In genomic region chr11:1773131-1773510, GRCh38 we compare ENCODE assay signal across 19 cellular contexts. TPM values are rescaled to one million over a fixed set of nuclear protein-coding genes. Genes with fewer than 3 reads are reported as not detected.
DNase-seq lines count a peak whose midpoint lies in the region; ATAC-seq, FAIRE-seq and TF ChIP-seq lines count a peak whose summit lies in the region.
"Had no signal": no experiment of that assay in that cellular context is flagged by ENCODE, and none has a peak within 500 bp of the region (broad histone marks: within the 10 kb centered on the region; RNA-seq: fewer than 3 reads in every experiment).

No MANE protein-coding gene starts in this region.

- H3K79me2 ChIP-seq in osteoblast (ENCODE audit: insufficient read depth, low read length): no peaks in the 10 kb centered on the region

- peak overlapping the region; percentile 95 for H2AK5ac ChIP-seq in IMR-90 (ENCODE audit: low read depth, low read length)

- H3K9me3 ChIP-seq in IMR-90 (ENCODE audit: control insufficient read depth, insufficient read depth, low read length) (peaks cover 9% of the 10 kb centered on the region), osteoblast (ENCODE audit: low read depth, low read length) (no peaks in the 10 kb centered on the region)
- H3K9me3 ChIP-seq: BE2C, gastrocnemius medialis, HAP-1, left lung had no signal

- WGBS in IMR-90 (ENCODE audit: extremely low coverage in 2 of 2, insufficient read length in 1 of 2), 2 experiments: 40% methylated on average over 1 of the region's 2 CpGs; no CpG with 5 or more reads in 1 of the 2 experiments

- ATAC-seq in IMR-90 (ENCODE audit: low read depth) (no peak), HG02870 (IDR thresholded peaks at IDR 0.05; ENCODE audit: unreplicated experiment) (no peak)

- H2AK9ac ChIP-seq in IMR-90 (replicated peaks; ENCODE audit: low read depth, low read length, poor library complexity): no peak overlapping the region

- no peak for TF ChIP-seq CTCF in IMR-90 (conservative IDR thresholded peaks at IDR 0.05; ENCODE audit: low read depth, low read length)
- no peak for TF ChIP-seq CTCF in coronary artery (IDR thresholded peaks at IDR 0.05)
- TF ChIP-seq CTCF in osteoblast (IDR thresholded peaks at IDR 0.05; ENCODE audit: extremely low read depth, low read depth, low read length): no peak

- H2BK120ac ChIP-seq in IMR-90 (ENCODE audit: low read depth, low read length): peak overlapping the region; percentile 84

- H3K14ac ChIP-seq in IMR-90 (replicated peaks; ENCODE audit: low read depth, low read length): peak overlapping the region; percentile 38; the same call in 1 of the 2 replicates

- no peak for TF ChIP-seq RAD21 in IMR-90 (IDR thresholded peaks at IDR 0.05; ENCODE audit: low read length)

- H2BK15ac ChIP-seq in IMR-90 (ENCODE audit: low read depth, low read length): peak overlapping the region; percentile 57; the same call in 2 of the 3 replicates

- H4K91ac ChIP-seq in IMR-90 (ENCODE audit: insufficient read depth, low read depth, low read length): peak overlapping the region; percentile 75

- DNase-seq in GM12891 (ENCODE audit: insufficient read length, low spot score) (peak; percentile 13), IMR-90 (no peak), coronary artery (ENCODE audit: low spot score) (peak; percentile 70), osteoblast (ENCODE audit: insufficient read length, low spot score, missing footprints) (peak; percentile 71), NCI-H446 treated with DMSO at 0.1 percent for 48 hours (lab: John Stamatoyannopoulos, UW) (no peak), NCI-H2171 treated with DMSO at 0.1 percent for 48 hours (lab: John Stamatoyannopoulos, UW) (no peak), AG20443 (ENCODE audit: low spot score) (no peak)
- DNase-seq: cortex of kidney, NCI-H1092, NCI-H2107, NCI-H748 treated with DMSO at 0.1 percent for 48 hours had no signal

- peak overlapping the region; percentile 51 for H3K4ac ChIP-seq in IMR-90 (ENCODE audit: low read depth, low read length)

- H3K4me3 ChIP-seq in IMR-90 (ENCODE audit: insufficient read depth, low read depth, low read length) (no peak overlapping the region), coronary artery (no peak overlapping the region), osteoblast (ENCODE audit: insufficient read depth, low read length) (no peak overlapping the region)
- H3K4me3 ChIP-seq: gastrocnemius medialis, HAP-1 had no signal

- no peak overlapping the region for H3K9ac ChIP-seq in IMR-90 (ENCODE audit: low read depth, low read length)

- peaks cover 6% of the 10 kb centered on the region; the same call in 1 of the 2 replicates for H3K27me3 ChIP-seq in IMR-90 (ENCODE audit: control insufficient read depth, insufficient read depth, low read length)
- no peaks in the 10 kb centered on the region for H3K27me3 ChIP-seq in osteoblast (ENCODE audit: insufficient read depth, low read length)
- H3K27me3 ChIP-seq: BE2C, gastrocnemius medialis, left lung, tibial artery had no signal

- no peak overlapping the region for H3K4me2 ChIP-seq in IMR-90 (ENCODE audit: low read depth, low read length)
- H3K4me2 ChIP-seq in osteoblast (ENCODE audit: insufficient read depth, low read length): no peak overlapping the region

- H2BK20ac ChIP-seq in IMR-90 (ENCODE audit: low read depth, low read length): peak overlapping the region; percentile 43; the same call in 1 of the 2 replicates

- no peak overlapping the region; the same call in 1 of the 2 replicates for H3K56ac ChIP-seq in IMR-90 (ENCODE audit: extremely low read depth, insufficient read depth, low read length)

- no peak for TF ChIP-seq POLR2A in GM12891 (IDR thresholded peaks at IDR 0.05; ENCODE audit: low read depth, low read length)
- no peak for TF ChIP-seq POLR2A in IMR-90 (IDR thresholded peaks at IDR 0.05; ENCODE audit: low read depth, low read length)

- H3K23ac ChIP-seq in IMR-90 (ENCODE audit: low read depth, low read length): no peak overlapping the region; the same call in 1 of the 2 replicates

- BruUV-seq in IMR-90 (replicated peaks; lab: Mats Ljungman, UMichigan): no TSS peak

- intact Hi-C loops in IMR-90 (cut with micrococcal nuclease): no loop called here

- FAIRE-seq in GM12891 (lab: Jason Lieb, UNC): no peak
- FAIRE-seq: GM12892, small intestine had no signal

- H3K4me1 ChIP-seq in IMR-90 (ENCODE audit: control insufficient read depth, insufficient read depth, low read length) (peaks cover 14% of the 10 kb centered on the region), osteoblast (ENCODE audit: insufficient read depth, low read length) (peaks cover 15% of the 10 kb centered on the region)
- H3K4me1 ChIP-seq: BE2C, HAP-1 had no signal

- in situ Hi-C loops in IMR-90 (cut with MboI; ENCODE audit: low sequenced_read_pairs): no loop called here

- peak overlapping the region; percentile 83 for H2BK5ac ChIP-seq in IMR-90 (ENCODE audit: low read depth, low read length, poor library complexity, severe bottlenecking)

- H3K9me1 ChIP-seq in IMR-90 (ENCODE audit: insufficient read depth, low read length): peaks cover 8% of the 10 kb centered on the region

- H2AFZ ChIP-seq in IMR-90 (replicated peaks; ENCODE audit: low read length, poor library complexity) (peak overlapping the region; percentile 4), osteoblast (ENCODE audit: low read length) (no peak overlapping the region)

- H3K36me3 ChIP-seq in IMR-90 (ENCODE audit: control insufficient read depth, insufficient read depth, low read length) (no peaks in the 10 kb centered on the region), osteoblast (ENCODE audit: insufficient read depth, low read length) (no peaks in the 10 kb centered on the region)
- H3K36me3 ChIP-seq: BE2C, gastrocnemius medialis, HAP-1, left lung, tibial artery had no signal

- no peaks in the 10 kb centered on the region for H4K20me1 ChIP-seq in IMR-90 (ENCODE audit: insufficient read depth, low read length)
- no peaks in the 10 kb centered on the region for H4K20me1 ChIP-seq in osteoblast (ENCODE audit: insufficient read depth, low read length)

- CTCF ChIA-PET in IMR-90 (lab: Yijun Ruan, JAX): interaction anchor here (0.6 kb wide), 1 partner anchor 308 kb away, joined by 3 read pairs; no protein-coding TSS in a partner anchor

- H3K79me1 ChIP-seq in IMR-90 (ENCODE audit: low read depth in 1 of 2, low read length in 2 of 2): no peaks in the 10 kb centered on the region

- H3K27ac ChIP-seq in IMR-90 (ENCODE audit: insufficient read depth, low read length) (no peak overlapping the region), coronary artery (no peak overlapping the region), osteoblast (ENCODE audit: low read depth, low read length) (no peak overlapping the region)
- H3K27ac ChIP-seq: gastrocnemius medialis had no signal

- dilution Hi-C loops in IMR-90 (cut with HindIII; ENCODE audit: low sequenced_read_pairs, unreplicated experiment): no loop called here

- peak overlapping the region; percentile 75 for H3K18ac ChIP-seq in IMR-90 (ENCODE audit: low read depth, low read length)

- POLR2A ChIA-PET in IMR-90 (lab: Charles Lee; ENCODE audit: unreplicated experiment): no interaction called here

- H4K8ac ChIP-seq in IMR-90 (ENCODE audit: low read depth in 2 of 2, low read length in 2 of 2): peak overlapping the region; percentile 33 to 51; a peak in 3 of 4 replicates

- H4K5ac ChIP-seq in IMR-90 (ENCODE audit: low read depth, low read length): peak overlapping the region; percentile 33; the same call in 1 of the 2 replicates

TF ChIP-seq in GM12891, 5 proteins besides CTCF, POLR2A, EP300 and RAD21:
- no peak for TF ChIP-seq POLR2AphosphoS5 (IDR thresholded peaks at IDR 0.05; ENCODE audit: low read depth, low read length)
- no peak for TF ChIP-seq SPI1 (IDR thresholded peaks at IDR 0.05; ENCODE audit: low read depth, low read length)
- no peak for TF ChIP-seq PAX5 (IDR thresholded peaks at IDR 0.05; ENCODE audit: insufficient read depth, low read length, severe bottlenecking)

TF ChIP-seq in IMR-90, 13 proteins besides CTCF, POLR2A, EP300 and RAD21 (continues in another document):
- no peak for TF ChIP-seq MAFK (IDR thresholded peaks at IDR 0.05; ENCODE audit: low read depth, low read length)
- TF ChIP-seq FOS (IDR thresholded peaks at IDR 0.05; ENCODE audit: low read depth, low read length): no peak
- no peak for TF ChIP-seq ELK1 (IDR thresholded peaks at IDR 0.05; ENCODE audit: borderline replicate concordance, low read depth, low read length)
- TF ChIP-seq MAZ (IDR thresholded peaks at IDR 0.05; ENCODE audit: borderline replicate concordance, low read depth, low read length): no peak
- no peak for TF ChIP-seq CHD1 (IDR thresholded peaks at IDR 0.05; ENCODE audit: low read depth, low read length)
- no peak for TF ChIP-seq BHLHE40 (IDR thresholded peaks at IDR 0.05; ENCODE audit: low read depth, low read length)
- no peak for TF ChIP-seq CEBPB (IDR thresholded peaks at IDR 0.05; ENCODE audit: low read depth, low read length)
- TF ChIP-seq MXI1 (IDR thresholded peaks at IDR 0.05; ENCODE audit: borderline replicate concordance, low read depth, low read length): no peak
- TF ChIP-seq SMC3 (IDR thresholded peaks at IDR 0.05; ENCODE audit: low read depth, low read length): no peak
- TF ChIP-seq NFE2L2 (IDR thresholded peaks at IDR 0.05; ENCODE audit: low read depth, low read length): no peak

RNA-seq across cellular contexts. Expression of gene CTSD, which starts 9.4 kb away (rescaled TPM):
- 24.3 TPM for polyA plus RNA-seq in GM12891 (2012; ENCODE audit: low read depth, missing spikeins)
- total RNA-seq in IMR-90 (2012; rRNA removed) (38.3 and 39.8 TPM in 2 replicates), osteoblast (491 and 519 TPM in 2 replicates)
- polyA plus RNA-seq in IMR-90 (2012; rRNA removed): 151 and 166 TPM in 2 replicates
- 140 and 321 TPM in 2 replicates for polyA plus RNA-seq in IMR-90 (2012; cell fraction: cytosol; rRNA removed)
- 89.3 and 187 TPM in 2 replicates for polyA plus RNA-seq in IMR-90 (2012; cell fraction: nucleus; rRNA removed; ENCODE audit: low replicate concordance)

RNA-seq across cellular contexts. Expression of gene IFITM10, which starts 22.7 kb away (rescaled TPM):
- 0.18 TPM for polyA plus RNA-seq in GM12891 (2012; ENCODE audit: low read depth, missing spikeins)
- total RNA-seq in IMR-90 (2012; rRNA removed) (under 0.01 and 0.18 TPM in 2 replicates), osteoblast (15.0 and 18.1 TPM in 2 replicates)
- 0.15 and 0.59 TPM in 2 replicates for polyA plus RNA-seq in IMR-90 (2012; rRNA removed)
- 0.08 and 0.32 TPM in 2 replicates for polyA plus RNA-seq in IMR-90 (2012; cell fraction: cytosol; rRNA removed)
- 0.68 and 1.2 TPM in 2 replicates for polyA plus RNA-seq in IMR-90 (2012; cell fraction: nucleus; rRNA removed; ENCODE audit: low replicate concordance)

Comparison
In these comparisons a context has a peak if more than half of its experiments do, and no peak if none do; other contexts are left out.
1. DNase-seq: peak in GM12891 (single experiment), coronary artery (single experiment) and osteoblast (single experiment); none in IMR-90 (single experiment), NCI-H446 treated with DMSO at 0.1 percent for 48 hours (single experiment), NCI-H2171 treated with DMSO at 0.1 percent for 48 hours (single experiment) and AG20443 (single experiment).
2. RNA of gene CTSD, which starts 9.4 kb away (total RNA-seq): 491 to 519 TPM in osteoblast; 38.3 to 39.8 TPM in IMR-90; every median in the first group is over 10 times any median in the second.
3. RNA of gene IFITM10, which starts 22.7 kb away (total RNA-seq): 15.0 to 18.1 TPM in osteoblast; under 0.01 to 0.18 TPM in IMR-90; every median in the first group is over 10 times any median in the second.